26 cellular contexts compared by ENCODE assay signal in the genomic region with DNA sequence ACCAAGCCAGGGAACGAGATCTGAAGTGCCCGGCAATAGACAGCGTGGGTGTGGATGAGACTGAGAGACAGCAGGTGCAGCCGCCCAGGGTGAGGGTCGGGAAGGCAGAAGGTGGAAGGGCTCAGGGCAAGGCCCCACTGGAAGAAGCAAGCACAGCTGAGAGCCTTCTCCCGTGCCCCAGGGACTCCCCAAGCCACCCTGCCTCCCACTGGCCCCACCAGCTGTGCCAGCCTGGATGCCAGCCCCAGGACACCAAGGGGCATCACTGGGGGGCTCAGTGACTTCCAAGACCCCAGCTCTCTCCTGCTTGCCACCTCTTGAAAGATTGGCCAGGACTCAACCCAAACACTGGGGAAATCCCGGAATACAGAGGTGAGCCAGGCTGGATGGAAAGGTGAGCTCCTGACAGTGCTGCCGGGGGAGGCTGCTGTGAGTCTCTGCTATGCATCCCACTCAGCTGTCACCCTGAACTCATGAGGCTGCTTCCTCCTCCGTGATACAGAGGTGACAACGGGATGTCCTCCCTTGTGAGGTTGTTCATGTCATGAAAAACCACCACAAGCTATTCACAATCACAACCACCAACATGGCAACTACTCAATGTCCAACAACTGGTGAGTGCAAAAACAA. TPM values are rescaled to one million over a fixed set of nuclear protein-coding genes. Genes with fewer than 3 reads are reported as not detected.
DNase-seq lines count a peak whose midpoint lies in the region; ATAC-seq and TF ChIP-seq lines count a peak whose summit lies in the region.
"Had no signal": no experiment of that assay in that cellular context is flagged by ENCODE, and none has a peak within 500 bp of the region (broad histone marks: within the 10 kb centered on the region; RNA-seq: fewer than 3 reads in every experiment).

No MANE protein-coding gene starts in this region.

- H3K36me3 Mint-ChIP-seq in activated naive CD8-positive, alpha-beta T cell treated with anti-CD3 and anti-CD28 coated beads, Interleukin-2, amount 10 ng/mL, durations not matched to agents 7 days and 5 days: peaks cover 32% of the 10 kb centered on the region
- peaks cover 15% of the 10 kb centered on the region for H3K36me3 Mint-ChIP-seq in activated naive CD8-positive, alpha-beta T cell treated with anti-CD3 and anti-CD28 coated beads for 36 hours
- H3K36me3 Mint-ChIP-seq in activated T-cell treated with anti-CD3 and anti-CD28 coated beads, Interleukin-2, amount 50 U/mL, for 72 hours (ENCODE audit: insufficient read depth in 2 of 2): peaks cover 5 to 12% of the 10 kb centered on the region in 2 donors
- H3K36me3 Mint-ChIP-seq: brain; CD8-positive, alpha-beta T cell had no signal

- H2AK5ac ChIP-seq in trophoblast cell (ENCODE audit: low read length): no peak overlapping the region

- no peak overlapping the region for H3K27ac Mint-ChIP-seq in activated naive CD8-positive, alpha-beta T cell treated with anti-CD3 and anti-CD28 coated beads, Interleukin-2, amount 10 ng/mL, durations not matched to agents 7 days and 5 days
- no peak overlapping the region for H3K27ac Mint-ChIP-seq in activated naive CD8-positive, alpha-beta T cell treated with anti-CD3 and anti-CD28 coated beads for 36 hours
- H3K27ac Mint-ChIP-seq in activated T-cell treated with anti-CD3 and anti-CD28 coated beads, Interleukin-2, amount 50 U/mL, for 72 hours: no peak overlapping the region
- H3K27ac Mint-ChIP-seq: activated CD4-positive, alpha-beta memory T cell treated with anti-CD3 and anti-CD28 coated beads, Interleukin-2, amount 10 ng/mL, durations not matched to agents 7 days and 5 days; CD8-positive, alpha-beta T cell had no signal

- peaks cover 2% of the 10 kb centered on the region for H3K27me3 Mint-ChIP-seq in activated naive CD8-positive, alpha-beta T cell treated with anti-CD3 and anti-CD28 coated beads, Interleukin-2, amount 10 ng/mL, durations not matched to agents 7 days and 5 days
- H3K27me3 Mint-ChIP-seq in activated naive CD8-positive, alpha-beta T cell treated with anti-CD3 and anti-CD28 coated beads for 36 hours: no peaks in the 10 kb centered on the region
- no peaks in the 10 kb centered on the region for H3K27me3 Mint-ChIP-seq in activated T-cell treated with anti-CD3 and anti-CD28 coated beads, Interleukin-2, amount 50 U/mL, for 72 hours (ENCODE audit: low read depth)
- H3K27me3 Mint-ChIP-seq: activated CD4-positive, alpha-beta memory T cell treated with anti-CD3 and anti-CD28 coated beads, Interleukin-2, amount 10 ng/mL, durations not matched to agents 7 days and 5 days; brain had no signal

- peaks cover 6% of the 10 kb centered on the region; the same call in 1 of the 2 replicates for H3K9me3 ChIP-seq in Loucy (ENCODE audit: insufficient read depth, low read depth, low read length)
- H3K9me3 ChIP-seq in left lung: peaks cover 0 to 7% of the 10 kb centered on the region in 2 donors
- peaks cover 0 to 8% (median 1%) of the 10 kb centered on the region in 4 donors for H3K9me3 ChIP-seq in sigmoid colon
- H3K9me3 ChIP-seq in trophoblast cell (ENCODE audit: insufficient read depth, low read depth, low read length): no peaks in the 10 kb centered on the region
- peaks cover 11% of the 10 kb centered on the region for H3K9me3 ChIP-seq in psoas muscle

- H3K36me3 ChIP-seq in Loucy (ENCODE audit: insufficient read depth, low read length) (peaks cover 19% of the 10 kb centered on the region), left lung (no peaks in the 10 kb centered on the region), sigmoid colon (no peaks in the 10 kb centered on the region), trophoblast cell (ENCODE audit: control insufficient read depth in 1 of 2, insufficient read depth in 2 of 2, low read length in 2 of 2) (no peaks in the 10 kb centered on the region), psoas muscle (ENCODE audit: insufficient read depth in 1 of 2, low read depth in 1 of 2) (no peaks in the 10 kb centered on the region)
- H3K36me3 ChIP-seq: tibial nerve had no signal

- peaks cover 11% of the 10 kb centered on the region for H3K9me3 Mint-ChIP-seq in activated naive CD8-positive, alpha-beta T cell treated with anti-CD3 and anti-CD28 coated beads, Interleukin-2, amount 10 ng/mL, durations not matched to agents 7 days and 5 days
- peaks cover 12% of the 10 kb centered on the region for H3K9me3 Mint-ChIP-seq in activated naive CD8-positive, alpha-beta T cell treated with anti-CD3 and anti-CD28 coated beads for 36 hours
- peaks cover 2 to 3% of the 10 kb centered on the region in 2 donors for H3K9me3 Mint-ChIP-seq in activated T-cell treated with anti-CD3 and anti-CD28 coated beads, Interleukin-2, amount 50 U/mL, for 72 hours

- H3K4me3 ChIP-seq in Loucy (ENCODE audit: low read length, poor library complexity, severe bottlenecking): peak overlapping the region; percentile 12
- no peak overlapping the region for H3K4me3 ChIP-seq in left lung
- H3K4me3 ChIP-seq in sigmoid colon: no peak overlapping the region
- no peak overlapping the region for H3K4me3 ChIP-seq in trophoblast cell (ENCODE audit: low read depth, low read length)
- no peak overlapping the region for H3K4me3 ChIP-seq in psoas muscle
- H3K4me3 ChIP-seq: smooth muscle cell, tibial nerve had no signal

- no peak overlapping the region for H3K27ac ChIP-seq in left lung
- H3K27ac ChIP-seq in sigmoid colon: no peak overlapping the region
- no peak overlapping the region for H3K27ac ChIP-seq in trophoblast cell (ENCODE audit: low read depth, low read length)
- no peak overlapping the region for H3K27ac ChIP-seq in psoas muscle
- H3K27ac ChIP-seq: tibial nerve had no signal

- intact Hi-C loops in left lung (cut with DNase I) (no loop called here), sigmoid colon (cut with DNase I) (no loop called here), psoas muscle (cut with DNase I) (no loop called here)

- H4K91ac ChIP-seq in trophoblast cell (ENCODE audit: low read depth, low read length): no peak overlapping the region

- H3K4me3 Mint-ChIP-seq in activated naive CD8-positive, alpha-beta T cell treated with anti-CD3 and anti-CD28 coated beads, Interleukin-2, amount 10 ng/mL, durations not matched to agents 7 days and 5 days: no peak overlapping the region
- no peak overlapping the region for H3K4me3 Mint-ChIP-seq in activated naive CD8-positive, alpha-beta T cell treated with anti-CD3 and anti-CD28 coated beads for 36 hours
- H3K4me3 Mint-ChIP-seq in activated T-cell treated with anti-CD3 and anti-CD28 coated beads, Interleukin-2, amount 50 U/mL, for 72 hours: no peak overlapping the region
- H3K4me3 Mint-ChIP-seq: activated CD4-positive, alpha-beta memory T cell treated with anti-CD3 and anti-CD28 coated beads, Interleukin-2, amount 10 ng/mL, durations not matched to agents 7 days and 5 days; brain; CD8-positive, alpha-beta T cell had no signal

- no peak for TF ChIP-seq EP300 in sigmoid colon (IDR thresholded peaks at IDR 0.05)

- H2AFZ ChIP-seq in Loucy (ENCODE audit: low read length) (no peak overlapping the region), trophoblast cell (ENCODE audit: insufficient read depth, low read length, poor library complexity) (no peak overlapping the region)

- H3F3A ChIP-seq in Loucy (ENCODE audit: low read depth): no peaks in the 10 kb centered on the region

- H3K4me1 Mint-ChIP-seq in activated naive CD8-positive, alpha-beta T cell treated with anti-CD3 and anti-CD28 coated beads, Interleukin-2, amount 10 ng/mL, durations not matched to agents 7 days and 5 days: peaks cover 8% of the 10 kb centered on the region
- no peaks in the 10 kb centered on the region for H3K4me1 Mint-ChIP-seq in activated naive CD8-positive, alpha-beta T cell treated with anti-CD3 and anti-CD28 coated beads for 36 hours
- no peaks in the 10 kb centered on the region for H3K4me1 Mint-ChIP-seq in activated T-cell treated with anti-CD3 and anti-CD28 coated beads, Interleukin-2, amount 50 U/mL, for 72 hours (ENCODE audit: low read depth)
- H3K4me1 Mint-ChIP-seq: activated CD4-positive, alpha-beta memory T cell treated with anti-CD3 and anti-CD28 coated beads, Interleukin-2, amount 10 ng/mL, durations not matched to agents 7 days and 5 days had no signal

- peak; percentile 36 for ATAC-seq in activated naive CD8-positive, alpha-beta T cell treated with anti-CD3 and anti-CD28 coated beads, Interleukin-2, amount 10 ng/mL, durations not matched to agents 7 days and 5 days (ENCODE audit: low read depth)
- no peak for ATAC-seq in left lung
- no peak for ATAC-seq in activated T-cell treated with anti-CD3 and anti-CD28 coated beads, Interleukin-2, amount 50 U/mL, for 72 hours (replicated peaks in 1 of 2)
- no peak for ATAC-seq in psoas muscle
- ATAC-seq: CD8-positive, alpha-beta T cell had no signal

- H2BK5ac ChIP-seq in trophoblast cell (ENCODE audit: low read depth, low read length, poor library complexity): no peak overlapping the region

- POLR2A ChIA-PET in activated naive CD8-positive, alpha-beta T cell treated with anti-CD3 and anti-CD28 coated beads, Interleukin-2, amount 10 ng/mL, durations not matched to agents 7 days and 5 days (lab: Charles Lee): no interaction called here

- TF ChIP-seq POLR2A in sigmoid colon (IDR thresholded peaks at IDR 0.05): no peak

- DNase-seq in activated naive CD8-positive, alpha-beta T cell treated with anti-CD3 and anti-CD28 coated beads, Interleukin-2, amount 10 ng/mL, durations not matched to agents 7 days and 5 days: no peak
- no peak for DNase-seq in activated naive CD8-positive, alpha-beta T cell treated with anti-CD3 and anti-CD28 coated beads for 36 hours
- peak; percentile 25 to 54 for DNase-seq in left lung
- peak; percentile 43 for DNase-seq in sigmoid colon
- DNase-seq in activated T-cell treated with anti-CD3 and anti-CD28 coated beads, Interleukin-2, amount 50 U/mL, for 72 hours: no peak
- no peak for DNase-seq in trophoblast cell
- DNase-seq in psoas muscle: no peak
- DNase-seq: activated CD4-positive, alpha-beta memory T cell treated with anti-CD3 and anti-CD28 coated beads, Interleukin-2, amount 10 ng/mL, durations not matched to agents 7 days and 5 days; activated CD4-positive, alpha-beta T cell treated with anti-CD3 and anti-CD28 coated beads for 1 hour; activated effector memory CD4-positive, alpha-beta T cell treated with anti-CD3 and anti-CD28 coated beads, Interleukin-2, amount 50 U/mL, for 16 hours; activated T-cell treated with anti-CD3 and anti-CD28 coated beads for 4 hours; CD8-positive, alpha-beta T cell; effector CD4-positive, alpha-beta T cell; mesendoderm; NCI-H1105 treated with DMSO at 0.1 percent for 48 hours; NCI-H2029; NCI-H345; NCI-H82; OCI-M1; stimulated activated CD4-positive, alpha-beta T cell treated with anti-CD3 and anti-CD28 coated beads, Interleukin-2, amount 100 ng/mL, for 24 hours; T-helper 2 cell had no signal

- H3K18ac ChIP-seq in trophoblast cell (ENCODE audit: low read length): no peak overlapping the region

- H4K12ac ChIP-seq in trophoblast cell (ENCODE audit: low read depth, low read length): no peak overlapping the region

- H3K79me2 ChIP-seq in Loucy (ENCODE audit: insufficient read depth, low read length) (peaks cover 100% of the 10 kb centered on the region), trophoblast cell (ENCODE audit: control insufficient read depth, insufficient read depth, low read length, poor library complexity) (no peaks in the 10 kb centered on the region)

- H3K4me1 ChIP-seq in Loucy (ENCODE audit: insufficient read depth, low read length, poor library complexity, severe bottlenecking): peaks cover 42% of the 10 kb centered on the region
- no peaks in the 10 kb centered on the region for H3K4me1 ChIP-seq in left lung
- H3K4me1 ChIP-seq in sigmoid colon: no peaks in the 10 kb centered on the region
- no peaks in the 10 kb centered on the region for H3K4me1 ChIP-seq in trophoblast cell (ENCODE audit: control insufficient read depth in 1 of 2, insufficient read depth in 2 of 2, low read length in 2 of 2)
- H3K4me1 ChIP-seq in psoas muscle: no peaks in the 10 kb centered on the region
- H3K4me1 ChIP-seq: tibial nerve had no signal

- H3K4me2 ChIP-seq in Loucy (ENCODE audit: low read depth, low read length, poor library complexity, severe bottlenecking) (peak overlapping the region; percentile 27), trophoblast cell (ENCODE audit: low read length) (no peak overlapping the region)
- H3K4me2 ChIP-seq: smooth muscle cell had no signal

- no peaks in the 10 kb centered on the region for H3K9me2 ChIP-seq in Loucy (replicated peaks; ENCODE audit: low read depth, low read length)

- 75 to 80% methylated on average over 10 of the region's 10 CpGs for WGBS in sigmoid colon, 2 donors
- no CpG with 5 or more reads among the region's 10 CpGs for WGBS in trophoblast cell (ENCODE audit: extremely low coverage, insufficient coverage, insufficient read length)
- 55 to 69% (median 68%) methylated on average over 9 to 10 of the region's 10 CpGs for WGBS in psoas muscle, 3 donors

- no peak overlapping the region for H4K8ac ChIP-seq in trophoblast cell (ENCODE audit: low read depth, low read length)

- H2BK120ac ChIP-seq in trophoblast cell (ENCODE audit: insufficient read depth, low read length, poor library complexity): no peak overlapping the region

- no peak overlapping the region for H3K23ac ChIP-seq in trophoblast cell (ENCODE audit: low read length)

- TF ChIP-seq CTCF in Loucy (conservative IDR thresholded peaks at IDR 0.05; ENCODE audit: low read length): no peak
- TF ChIP-seq CTCF in left lung (IDR thresholded peaks at IDR 0.05): no peak
- no peak for TF ChIP-seq CTCF in sigmoid colon (IDR thresholded peaks at IDR 0.05)
- no peak for TF ChIP-seq CTCF in psoas muscle (IDR thresholded peaks at IDR 0.05)

- no peak overlapping the region for H2BK12ac ChIP-seq in trophoblast cell (ENCODE audit: low read length)

- H3K9ac ChIP-seq in Loucy (ENCODE audit: low read depth, low read length, poor library complexity, severe bottlenecking): peak overlapping the region; percentile 10
- no peak overlapping the region for H3K9ac ChIP-seq in trophoblast cell (ENCODE audit: low read length)

- peaks cover 49% of the 10 kb centered on the region for H4K20me1 ChIP-seq in Loucy (ENCODE audit: insufficient read depth, low read length, poor library complexity, severe bottlenecking)

- no peaks in the 10 kb centered on the region for H3K27me3 ChIP-seq in Loucy (ENCODE audit: insufficient read depth, low read length, poor library complexity, severe bottlenecking)
- H3K27me3 ChIP-seq in left lung: no peaks in the 10 kb centered on the region
- H3K27me3 ChIP-seq in sigmoid colon: no peaks in the 10 kb centered on the region
- no peaks in the 10 kb centered on the region for H3K27me3 ChIP-seq in trophoblast cell (ENCODE audit: insufficient read depth, low read length)
- H3K27me3 ChIP-seq in psoas muscle (ENCODE audit: insufficient read depth in 3 of 3, low read length in 2 of 3): peaks cover 0 to 5% (median 0%) of the 10 kb centered on the region in 3 donors
- H3K27me3 ChIP-seq: tibial nerve had no signal

- H3K14ac ChIP-seq in trophoblast cell (ENCODE audit: low read length): no peak overlapping the region

- H3K79me1 ChIP-seq in trophoblast cell (ENCODE audit: low read length): no peaks in the 10 kb centered on the region

- no peak overlapping the region for H3K4ac ChIP-seq in trophoblast cell (ENCODE audit: low read depth, low read length)

RNA-seq across cellular contexts. Expression of a gene that starts 13.8 kb away (rescaled TPM):
- total RNA-seq in activated naive CD8-positive, alpha-beta T cell treated with anti-CD3 and anti-CD28 coated beads, Interleukin-2, amount 10 ng/mL, durations not matched to agents 7 days and 5 days: 10 to 100 TPM; 47.0 to 57.2 TPM
- 10 to 100 TPM; 28.6 to 29.7 TPM for total RNA-seq in activated naive CD8-positive, alpha-beta T cell treated with anti-CD3 and anti-CD28 coated beads for 36 hours
- 10 to 100 TPM in 1 of 2 donors, 1 to 10 TPM in 1; 8.3 to 10.1 TPM for total RNA-seq in left lung
- 1 to 10 TPM in 3 of 4 donors, under 1 TPM in 1; 0.81 to 7.8 (median 3.5) TPM for total RNA-seq in sigmoid colon
- polyA plus RNA-seq in sigmoid colon: 1 to 10 TPM in 2 of 3 donors, under 1 TPM in 1; 0.92 to 6.7 (median 4.8) TPM
- total RNA-seq in activated T-cell treated with anti-CD3 and anti-CD28 coated beads, Interleukin-2, amount 50 U/mL, for 72 hours: 10 to 100 TPM; 32.4 to 42.0 TPM
- polyA plus RNA-seq in trophoblast cell (2013): 0.25 and 0.31 TPM in 2 replicates
- total RNA-seq in psoas muscle: 1 to 10 TPM; 3.3 to 4.9 (median 3.5) TPM
- polyA plus RNA-seq in psoas muscle: 1 to 10 TPM; 1.7 to 3.1 (median 2.9) TPM
- total RNA-seq: MCF 10A had no signal

Comparison
In these comparisons a context has a peak if more than half of its experiments do, and no peak if none do; other contexts are left out.
1. DNase-seq: peak in left lung (2 of 2) and sigmoid colon (single experiment); none in activated naive CD8-positive, alpha-beta T cell treated with anti-CD3 and anti-CD28 coated beads, Interleukin-2, amount 10 ng/mL, durations not matched to agents 7 days and 5 days (single experiment), activated naive CD8-positive, alpha-beta T cell treated with anti-CD3 and anti-CD28 coated beads for 36 hours (single experiment), activated T-cell treated with anti-CD3 and anti-CD28 coated beads, Interleukin-2, amount 50 U/mL, for 72 hours (0 of 2), trophoblast cell (0 of 2) and psoas muscle (0 of 2).